ENCODE assay signal across 1 cellular context in the genomic region with DNA sequence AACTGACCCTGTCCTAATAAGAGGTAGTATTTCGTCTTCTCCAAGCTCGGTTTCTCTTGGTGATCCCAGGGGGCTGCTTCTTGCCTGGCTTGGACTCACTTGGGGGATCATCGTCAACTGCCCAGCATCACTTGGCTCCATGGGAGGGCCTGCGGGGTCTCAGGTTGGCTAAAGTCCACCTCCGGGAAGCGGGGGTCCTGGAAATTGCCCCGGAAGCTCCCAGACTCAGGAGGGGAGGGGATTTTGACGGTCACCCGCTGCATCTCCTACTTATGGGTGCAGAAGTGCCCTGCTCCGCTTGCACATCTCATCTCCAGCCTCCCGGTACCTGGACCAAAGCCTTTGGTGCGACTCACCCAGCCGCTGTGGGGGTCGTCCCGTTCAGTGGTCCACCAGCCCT.
TF ChIP-seq lines count a peak whose summit lies in the region.

No MANE protein-coding gene starts in this region.

TF ChIP-seq in GM23338, 12 proteins besides CTCF, POLR2A, EP300 and RAD21 (continued from another document):
- TF ChIP-seq EZH2phosphoT487 (IDR thresholded peaks at IDR 0.05; ENCODE audit: unreplicated experiment): no peak
- no peak for TF ChIP-seq ZNF114 (CRISPR knock-in tag; IDR thresholded peaks at IDR 0.05)
